Comparison of ENCODE assay signal across 1 cellular context in the genomic region with DNA sequence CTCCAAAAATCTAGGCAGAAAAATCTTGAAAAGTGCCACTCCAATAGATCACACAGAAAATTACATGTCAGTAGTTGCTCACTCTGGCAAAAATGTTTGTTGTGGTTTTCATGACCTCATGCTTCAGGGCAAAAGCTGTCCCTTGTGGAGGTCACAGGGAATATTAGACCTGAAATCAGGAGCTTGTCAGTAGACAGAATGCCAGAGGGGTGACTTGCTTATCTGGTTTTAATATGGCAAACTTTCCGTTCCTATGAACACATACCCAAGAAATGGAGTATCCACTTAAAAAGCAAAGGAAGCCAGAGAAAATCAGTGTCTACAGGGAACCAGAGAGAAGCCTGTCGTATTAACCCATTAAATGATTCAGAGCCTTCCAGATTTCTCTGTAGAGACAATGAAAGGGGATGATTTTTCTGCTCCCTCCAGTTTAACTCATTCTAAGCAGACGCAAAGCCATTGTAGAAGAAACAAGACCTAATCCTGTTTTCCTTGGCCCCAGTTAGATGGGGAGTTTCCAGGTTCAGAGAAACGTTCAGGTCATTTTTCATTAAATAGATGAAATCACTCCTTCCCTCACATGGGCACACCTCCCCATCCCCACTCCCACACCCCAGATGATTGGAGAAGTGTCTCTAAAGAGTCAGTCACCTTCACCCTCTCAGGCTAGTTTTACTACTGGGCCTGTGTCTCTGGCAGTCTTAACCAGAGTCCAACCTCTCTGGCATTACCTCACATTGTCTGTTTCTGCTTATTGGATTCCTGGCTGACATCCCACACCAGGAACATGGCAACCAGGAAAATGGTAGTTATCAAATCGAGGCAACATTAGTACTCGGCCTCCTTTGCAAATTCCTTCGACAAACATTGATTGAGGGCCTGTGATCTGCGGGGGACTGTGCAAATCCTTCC.
TF ChIP-seq lines count a peak whose summit lies in the region.

No MANE protein-coding gene starts in this region.

TF ChIP-seq in GM23338, 12 proteins besides CTCF, POLR2A, EP300 and RAD21 (continued from another document):
- TF ChIP-seq, protein P1, sequence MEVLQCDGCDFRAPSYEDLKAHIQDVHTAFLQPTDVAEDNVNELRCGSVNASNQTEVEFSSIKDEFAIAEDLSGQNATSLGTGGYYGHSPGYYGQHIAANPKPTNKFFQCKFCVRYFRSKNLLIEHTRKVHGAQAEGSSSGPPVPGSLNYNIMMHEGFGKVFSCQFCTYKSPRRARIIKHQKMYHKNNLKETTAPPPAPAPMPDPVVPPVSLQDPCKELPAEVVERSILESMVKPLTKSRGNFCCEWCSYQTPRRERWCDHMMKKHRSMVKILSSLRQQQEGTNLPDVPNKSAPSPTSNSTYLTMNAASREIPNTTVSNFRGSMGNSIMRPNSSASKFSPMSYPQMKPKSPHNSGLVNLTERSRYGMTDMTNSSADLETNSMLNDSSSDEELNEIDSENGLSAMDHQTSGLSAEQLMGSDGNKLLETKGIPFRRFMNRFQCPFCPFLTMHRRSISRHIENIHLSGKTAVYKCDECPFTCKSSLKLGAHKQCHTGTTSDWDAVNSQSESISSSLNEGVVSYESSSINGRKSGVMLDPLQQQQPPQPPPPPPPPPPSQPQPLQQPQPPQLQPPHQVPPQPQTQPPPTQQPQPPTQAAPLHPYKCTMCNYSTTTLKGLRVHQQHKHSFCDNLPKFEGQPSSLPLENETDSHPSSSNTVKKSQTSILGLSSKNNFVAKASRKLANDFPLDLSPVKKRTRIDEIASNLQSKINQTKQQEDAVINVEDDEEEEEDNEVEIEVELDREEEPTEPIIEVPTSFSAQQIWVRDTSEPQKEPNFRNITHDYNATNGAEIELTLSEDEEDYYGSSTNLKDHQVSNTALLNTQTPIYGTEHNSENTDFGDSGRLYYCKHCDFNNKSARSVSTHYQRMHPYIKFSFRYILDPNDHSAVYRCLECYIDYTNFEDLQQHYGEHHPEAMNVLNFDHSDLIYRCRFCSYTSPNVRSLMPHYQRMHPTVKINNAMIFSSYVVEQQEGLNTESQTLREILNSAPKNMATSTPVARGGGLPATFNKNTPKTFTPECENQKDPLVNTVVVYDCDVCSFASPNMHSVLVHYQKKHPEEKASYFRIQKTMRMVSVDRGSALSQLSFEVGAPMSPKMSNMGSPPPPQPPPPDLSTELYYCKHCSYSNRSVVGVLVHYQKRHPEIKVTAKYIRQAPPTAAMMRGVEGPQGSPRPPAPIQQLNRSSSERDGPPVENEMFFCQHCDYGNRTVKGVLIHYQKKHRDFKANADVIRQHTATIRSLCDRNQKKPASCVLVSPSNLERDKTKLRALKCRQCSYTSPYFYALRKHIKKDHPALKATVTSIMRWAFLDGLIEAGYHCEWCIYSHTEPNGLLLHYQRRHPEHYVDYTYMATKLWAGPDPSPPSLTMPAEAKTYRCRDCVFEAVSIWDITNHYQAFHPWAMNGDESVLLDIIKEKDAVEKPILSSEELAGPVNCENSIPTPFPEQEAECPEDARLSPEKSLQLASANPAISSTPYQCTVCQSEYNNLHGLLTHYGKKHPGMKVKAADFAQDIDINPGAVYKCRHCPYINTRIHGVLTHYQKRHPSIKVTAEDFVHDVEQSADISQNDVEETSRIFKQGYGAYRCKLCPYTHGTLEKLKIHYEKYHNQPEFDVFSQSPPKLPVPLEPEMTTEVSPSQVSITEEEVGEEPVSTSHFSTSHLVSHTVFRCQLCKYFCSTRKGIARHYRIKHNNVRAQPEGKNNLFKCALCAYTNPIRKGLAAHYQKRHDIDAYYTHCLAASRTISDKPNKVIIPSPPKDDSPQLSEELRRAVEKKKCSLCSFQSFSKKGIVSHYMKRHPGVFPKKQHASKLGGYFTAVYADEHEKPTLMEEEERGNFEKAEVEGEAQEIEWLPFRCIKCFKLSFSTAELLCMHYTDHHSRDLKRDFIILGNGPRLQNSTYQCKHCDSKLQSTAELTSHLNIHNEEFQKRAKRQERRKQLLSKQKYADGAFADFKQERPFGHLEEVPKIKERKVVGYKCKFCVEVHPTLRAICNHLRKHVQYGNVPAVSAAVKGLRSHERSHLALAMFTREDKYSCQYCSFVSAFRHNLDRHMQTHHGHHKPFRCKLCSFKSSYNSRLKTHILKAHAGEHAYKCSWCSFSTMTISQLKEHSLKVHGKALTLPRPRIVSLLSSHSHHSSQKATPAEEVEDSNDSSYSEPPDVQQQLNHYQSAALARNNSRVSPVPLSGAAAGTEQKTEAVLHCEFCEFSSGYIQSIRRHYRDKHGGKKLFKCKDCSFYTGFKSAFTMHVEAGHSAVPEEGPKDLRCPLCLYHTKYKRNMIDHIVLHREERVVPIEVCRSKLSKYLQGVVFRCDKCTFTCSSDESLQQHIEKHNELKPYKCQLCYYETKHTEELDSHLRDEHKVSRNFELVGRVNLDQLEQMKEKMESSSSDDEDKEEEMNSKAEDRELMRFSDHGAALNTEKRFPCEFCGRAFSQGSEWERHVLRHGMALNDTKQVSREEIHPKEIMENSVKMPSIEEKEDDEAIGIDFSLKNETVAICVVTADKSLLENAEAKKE (CRISPR knock-in tag; IDR thresholded peaks at IDR 0.05) = no peak
- no peak for TF ChIP-seq CREB1 (CRISPR knock-in tag; IDR thresholded peaks at IDR 0.05; ENCODE audit: low read depth)
- no peak for TF ChIP-seq ZNF331 (CRISPR knock-in tag; IDR thresholded peaks at IDR 0.05; ENCODE audit: low read depth)
- no peak for TF ChIP-seq NANOG (IDR thresholded peaks at IDR 0.05; ENCODE audit: borderline replicate concordance)
TF ChIP-seq in GM23338: peak in this region for 0.
